9 cellular contexts compared by ENCODE assay signal in the genomic region with DNA sequence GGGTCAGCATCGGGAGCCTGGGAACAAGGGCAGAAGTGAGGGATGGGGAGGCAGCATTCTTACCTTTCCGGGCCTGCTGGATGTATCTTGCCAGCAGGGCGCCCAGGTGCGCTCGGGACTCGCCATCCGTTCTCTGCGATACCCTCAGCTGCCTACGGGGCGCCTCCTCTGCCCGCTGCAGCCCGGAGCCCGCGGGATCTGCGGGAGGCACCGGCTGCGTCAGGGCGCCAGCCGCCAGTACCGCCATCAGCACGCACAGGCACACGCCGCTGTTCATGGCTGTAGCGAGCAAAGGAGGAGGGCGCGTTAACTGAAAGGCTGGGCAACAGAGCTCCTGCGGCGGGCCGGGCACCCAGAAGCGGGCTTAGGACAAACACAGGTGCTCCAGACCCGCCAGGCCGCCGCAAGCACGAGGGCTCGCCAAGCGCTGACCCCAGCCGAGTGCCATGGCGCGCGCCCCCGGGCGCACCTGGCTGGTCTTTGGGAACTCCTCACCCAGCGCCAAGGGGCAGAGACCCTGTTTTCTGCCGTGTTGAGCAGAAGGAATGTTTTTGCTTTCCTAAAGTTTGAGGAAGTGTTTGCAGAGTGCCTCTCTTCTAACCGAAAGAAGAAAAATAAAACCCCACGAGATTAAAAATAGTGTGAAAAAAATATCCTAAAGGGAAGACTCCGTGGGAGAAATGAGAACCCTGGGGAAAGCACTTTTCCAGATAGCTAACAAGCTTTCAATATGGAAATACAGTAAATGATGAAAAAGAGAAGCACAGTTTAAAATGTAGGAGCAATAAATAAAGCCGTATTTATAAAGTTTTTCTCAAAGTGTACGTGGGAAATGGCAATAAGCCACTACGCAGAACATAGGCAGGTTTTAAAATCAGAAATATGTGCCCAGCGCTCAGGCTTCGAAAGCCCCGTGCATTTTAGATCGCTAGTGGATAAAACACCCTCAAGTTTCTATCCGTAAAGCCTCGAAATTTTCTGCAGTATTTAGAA. TPM values are rescaled to one million over a fixed set of nuclear protein-coding genes. Genes with fewer than 3 reads are reported as not detected.
DNase-seq lines count a peak whose midpoint lies in the region; ATAC-seq and TF ChIP-seq lines count a peak whose summit lies in the region.
"Had no signal": no experiment of that assay in that cellular context is flagged by ENCODE, and none has a peak within 500 bp of the region (broad histone marks: within the 10 kb centered on the region; RNA-seq: fewer than 3 reads in every experiment).

No MANE protein-coding gene starts in this region.

- H3K9ac ChIP-seq in HUES6 (ENCODE audit: low read length): no peak overlapping the region

- H3K27ac ChIP-seq in HUES6 (ENCODE audit: low read depth, low read length) (no peak overlapping the region), muscle layer of duodenum (ENCODE audit: low read length) (no peak overlapping the region)
- H3K27ac ChIP-seq: testis had no signal

- H3K9me3 Mint-ChIP-seq in brain: peaks cover 0 to 9% (median 2%) of the 10 kb centered on the region in 5 experiments

- H3K27me3 Mint-ChIP-seq in brain: peaks cover 66% of the 10 kb centered on the region

- H3K27ac Mint-ChIP-seq in brain: no peak overlapping the region

- H3K27me3 ChIP-seq in BJ (ENCODE audit: control insufficient read depth, insufficient read depth, low read length): peaks cover 24% of the 10 kb centered on the region
- H3K27me3 ChIP-seq in HUES6 (ENCODE audit: control insufficient read depth, insufficient read depth, low read length): peaks cover 71% of the 10 kb centered on the region
- peaks cover 29% of the 10 kb centered on the region for H3K27me3 ChIP-seq in muscle layer of duodenum (ENCODE audit: low read depth, low read length)
- H3K27me3 ChIP-seq: testis had no signal

- DNase-seq in BJ (ENCODE audit: low read depth): no peak
- DNase-seq in effector CD8-positive, alpha-beta T cell (lab: John Stamatoyannopoulos, UW): no peak
- no peak for DNase-seq in LoVo (ENCODE audit: low spot score)

- H3K36me3 Mint-ChIP-seq in brain: no peaks in the 10 kb centered on the region

- POLR2A ChIA-PET in BJ (lab: Charles Lee): no interaction called here

- TF ChIP-seq CTCF in BJ (IDR thresholded peaks at IDR 0.05; ENCODE audit: insufficient read depth, low read depth, low read length) (no peak), brain (conservative IDR thresholded peaks at IDR 0.05) (no peak)

- H3K36me3 ChIP-seq in BJ (ENCODE audit: control insufficient read depth, insufficient read depth, low read length) (no peaks in the 10 kb centered on the region), HUES6 (ENCODE audit: control insufficient read depth, insufficient read depth, low read length) (no peaks in the 10 kb centered on the region), muscle layer of duodenum (ENCODE audit: control insufficient read depth in 1 of 2, insufficient read depth in 2 of 2, low read length in 2 of 2) (no peaks in the 10 kb centered on the region)

- ATAC-seq in HG02938 (IDR thresholded peaks at IDR 0.05; ENCODE audit: unreplicated experiment) (no peak), GM18519 (IDR thresholded peaks at IDR 0.05; ENCODE audit: low FRiP score, unreplicated experiment) (no peak)

- no peaks in the 10 kb centered on the region for H3K9me3 ChIP-seq in HUES6 (ENCODE audit: control insufficient read depth, insufficient read depth, low read depth, low read length)
- H3K9me3 ChIP-seq in muscle layer of duodenum (ENCODE audit: control insufficient read depth in 1 of 2, low read length in 2 of 2): no peaks in the 10 kb centered on the region
- H3K9me3 ChIP-seq: testis had no signal

- H3K4me1 Mint-ChIP-seq in brain: peaks cover 10% of the 10 kb centered on the region

- peak overlapping the region; percentile 20 to 66 (median 62) for H3K4me3 Mint-ChIP-seq in brain

- CTCF ChIA-PET in BJ (lab: Yijun Ruan, JAX): interaction anchor here (0.6 to 4.2 kb wide), 6 partner anchors 16 to 283 kb away, joined by 3 to 24 read pairs (median 4); no protein-coding TSS in a partner anchor

- H3K4me3 ChIP-seq in BJ (ENCODE audit: low read depth, low read length) (peak overlapping the region; percentile 5; the same call in 1 of the 2 replicates), HUES6 (ENCODE audit: low read depth, low read length) (peak overlapping the region; percentile 53), muscle layer of duodenum (ENCODE audit: low read depth in 1 of 2, low read length in 2 of 2) (peak overlapping the region; percentile 26 to 60)

- H3K4me1 ChIP-seq in HUES6 (ENCODE audit: control insufficient read depth, insufficient read depth, low read length) (peaks cover 11% of the 10 kb centered on the region; the same call in 1 of the 2 replicates), muscle layer of duodenum (ENCODE audit: control insufficient read depth in 1 of 2, insufficient read depth in 2 of 2, low read length in 2 of 2) (peaks cover 0 to 30% of the 10 kb centered on the region in 2 donors)
- H3K4me1 ChIP-seq: testis had no signal

RNA-seq across cellular contexts. Expression of a gene that starts 2.3 kb away (rescaled TPM):
- polyA plus RNA-seq in BJ (2011; rRNA removed) (0.16 TPM in 1 of 2 replicates, not detected in the other), brain (ENCODE audit: insufficient read depth, low read depth, low replicate concordance) (71.6 TPM)
- not detected in 2 replicates for polyA minus RNA-seq in BJ (2011; rRNA and poly(A)+ RNA removed)

Comparison
In these comparisons a context has a peak if more than half of its experiments do, and no peak if none do; other contexts are left out.
1. RNA of a gene that starts 2.3 kb away (polyA plus RNA-seq): 71.6 TPM in brain (single experiment); 0.16 TPM in BJ; every median in the first group is over 10 times any median in the second.
2. Peak in every context shown above with its lines, with median percentiles within 50 percentile points of each other: H3K4me3 ChIP-seq.